In genomic region chr19:18683955-18684641, GRCh38 we compare ENCODE assay signal across 8 cellular contexts. TPM values are rescaled to one million over a fixed set of nuclear protein-coding genes. Genes with fewer than 3 reads are reported as not detected.
DNase-seq lines count a peak whose midpoint lies in the region; ATAC-seq and TF ChIP-seq lines count a peak whose summit lies in the region.

No MANE protein-coding gene starts in this region.

- H3K27ac Mint-ChIP-seq in activated naive CD8-positive, alpha-beta T cell treated with anti-CD3 and anti-CD28 coated beads for 36 hours: no peak overlapping the region
- H3K27ac Mint-ChIP-seq in type B pancreatic cell: no peak overlapping the region

- no peaks in the 10 kb centered on the region for H3K9me3 ChIP-seq in left lung

- intact Hi-C loops in left lung (cut with DNase I): no loop called here

- TF ChIP-seq CTCF in GM06990 (IDR thresholded peaks at IDR 0.05; ENCODE audit: insufficient read depth, low read length, poor library complexity, severe bottlenecking) (no peak), left lung (IDR thresholded peaks at IDR 0.05) (no peak), type B pancreatic cell (conservative IDR thresholded peaks at IDR 0.05) (no peak)

- H3K27me3 ChIP-seq in GM06990 (replicated peaks; ENCODE audit: control insufficient read depth, insufficient read depth, low read length) (no peaks in the 10 kb centered on the region), left lung (no peaks in the 10 kb centered on the region)

- H3K27me3 Mint-ChIP-seq in activated naive CD8-positive, alpha-beta T cell treated with anti-CD3 and anti-CD28 coated beads for 36 hours: no peaks in the 10 kb centered on the region
- H3K27me3 Mint-ChIP-seq in type B pancreatic cell: no peaks in the 10 kb centered on the region

- peaks cover 21% of the 10 kb centered on the region for H3K4me1 Mint-ChIP-seq in activated naive CD8-positive, alpha-beta T cell treated with anti-CD3 and anti-CD28 coated beads for 36 hours
- peaks cover 4% of the 10 kb centered on the region for H3K4me1 Mint-ChIP-seq in type B pancreatic cell (ENCODE audit: unreplicated experiment)

- H3K27ac ChIP-seq in left lung: no peak overlapping the region

- peaks cover 7 to 27% of the 10 kb centered on the region in 2 donors for H3K4me1 ChIP-seq in left lung

- H3K4me3 Mint-ChIP-seq in activated naive CD8-positive, alpha-beta T cell treated with anti-CD3 and anti-CD28 coated beads for 36 hours: peak overlapping the region; percentile 69
- peak overlapping the region; percentile 80 for H3K4me3 Mint-ChIP-seq in type B pancreatic cell

- no peak for DNase-seq in GM06990 (ENCODE audit: extremely low read depth, insufficient read length)
- DNase-seq in activated naive CD8-positive, alpha-beta T cell treated with anti-CD3 and anti-CD28 coated beads for 36 hours: no peak
- no peak for DNase-seq in left lung
- no peak for DNase-seq in type B pancreatic cell (ENCODE audit: extremely low spot score, unreplicated experiment)
- no peak for DNase-seq in KG1 (lab: John Stamatoyannopoulos, UW)
- DNase-seq in EL: no peak

- H3K36me3 ChIP-seq in GM06990 (ENCODE audit: control insufficient read depth, insufficient read depth, low read length) (no peaks in the 10 kb centered on the region), left lung (no peaks in the 10 kb centered on the region)

- ATAC-seq in HG02938 (IDR thresholded peaks at IDR 0.05; ENCODE audit: unreplicated experiment) (peak; percentile 7), left lung (no peak), HG02642 (IDR thresholded peaks at IDR 0.05; ENCODE audit: poor library complexity, unreplicated experiment) (no peak)

- no peaks in the 10 kb centered on the region for H3K9me3 Mint-ChIP-seq in activated naive CD8-positive, alpha-beta T cell treated with anti-CD3 and anti-CD28 coated beads for 36 hours
- H3K9me3 Mint-ChIP-seq in type B pancreatic cell: no peaks in the 10 kb centered on the region

- H3K4me3 ChIP-seq in GM06990 (replicated peaks; ENCODE audit: low read depth, low read length) (peak overlapping the region; percentile 83), left lung (peak overlapping the region; percentile 36 to 52)

- H3K36me3 Mint-ChIP-seq in activated naive CD8-positive, alpha-beta T cell treated with anti-CD3 and anti-CD28 coated beads for 36 hours: no peaks in the 10 kb centered on the region
- H3K36me3 Mint-ChIP-seq in type B pancreatic cell: no peaks in the 10 kb centered on the region

RNA-seq across cellular contexts. Expression of gene CRTC1, which starts 0.6 kb away (rescaled TPM):
- total RNA-seq in activated naive CD8-positive, alpha-beta T cell treated with anti-CD3 and anti-CD28 coated beads for 36 hours: 1 to 10 TPM; 5.1 TPM
- total RNA-seq in left lung: 10 to 100 TPM; 11.3 to 13.8 TPM
- 14.2 and 20.2 TPM in 2 replicates for total RNA-seq in type B pancreatic cell (ENCODE audit: low replicate concordance)

RNA-seq across cellular contexts. Expression of gene KLHL26, which starts 47.3 kb away (rescaled TPM):
- total RNA-seq in activated naive CD8-positive, alpha-beta T cell treated with anti-CD3 and anti-CD28 coated beads for 36 hours: 10 to 100 TPM; 15.8 to 16.1 TPM
- total RNA-seq in left lung (10 to 100 TPM in 1 of 2 donors, 1 to 10 TPM in 1; 9.0 to 10.4 TPM), type B pancreatic cell (ENCODE audit: low replicate concordance) (11.0 and 11.1 TPM in 2 replicates)
